ENCODE assay signal across 21 cellular contexts in the genomic region with DNA sequence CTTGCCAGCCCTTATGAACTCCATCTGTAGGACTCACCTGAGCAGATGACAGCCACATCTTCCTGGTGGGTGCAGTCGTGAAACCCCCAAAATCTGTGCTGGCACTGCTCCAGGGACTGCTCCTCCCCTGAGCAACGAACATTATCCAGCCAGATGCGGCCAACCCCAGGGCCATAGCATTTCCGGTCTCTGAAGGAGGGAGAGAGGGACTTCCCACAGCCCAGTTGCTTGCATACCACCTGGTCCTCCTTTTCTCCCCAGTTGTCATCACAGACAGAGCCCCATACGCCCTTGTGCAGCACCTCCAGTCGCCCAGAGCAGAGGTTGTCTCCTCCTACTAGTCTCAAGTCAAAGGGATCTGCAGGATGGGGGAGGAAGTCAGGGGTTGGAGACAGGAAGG. TPM values are rescaled to one million over a fixed set of nuclear protein-coding genes. Genes with fewer than 3 reads are reported as not detected.
A peak's percentile ranks its signal among the peaks of the same experiment; 100 is the strongest.
DNase-seq lines count a peak whose midpoint lies in the region; ATAC-seq, FAIRE-seq and TF ChIP-seq lines count a peak whose summit lies in the region.
"Had no signal": no experiment of that assay in that cellular context is flagged by ENCODE, and none has a peak within 500 bp of the region (broad histone marks: within the 10 kb centered on the region; RNA-seq: fewer than 3 reads in every experiment).

No MANE protein-coding gene starts in this region.

- no peak for FAIRE-seq in GM12878 (lab: Jason Lieb, UNC)

- no peak for TF ChIP-seq EP300 in GM12878 (IDR thresholded peaks at IDR 0.05; ENCODE audit: borderline replicate concordance in 1 of 2, control insufficient read depth in 1 of 2, low read depth in 2 of 2, low read length in 2 of 2)

- no peaks in the 10 kb centered on the region for H3K9me3 ChIP-seq in GM12878 (replicated peaks; ENCODE audit: control insufficient read depth, insufficient read depth, low read length)
- H3K9me3 ChIP-seq: BLaER1 treated with 17β-estradiol and CSF1 and Interleukin-3, amounts not matched to agents 10 nM and 100 nM; HAP-1 had no signal

- in situ Hi-C loops in GM12878 (cut with MboI), result no loop called here

- H4K20me1 ChIP-seq in GM12878 (ENCODE audit: control insufficient read depth, insufficient read depth), result no peaks in the 10 kb centered on the region
- H4K20me1 ChIP-seq: BLaER1 treated with 17β-estradiol and CSF1 and Interleukin-3, amounts not matched to agents 10 nM and 100 nM had no signal

- no peak overlapping the region for H3K27ac ChIP-seq in GM12878 (ENCODE audit: control insufficient read depth, insufficient read depth)
- H3K27ac ChIP-seq: BLaER1 treated with 17β-estradiol and CSF1 and Interleukin-3, amounts not matched to agents 10 nM and 100 nM; HL-60 had no signal

- H3K27ac Mint-ChIP-seq in IgD-negative memory B cell, result peak overlapping the region; percentile 47 to 83 (median 73)
- H3K27ac Mint-ChIP-seq: T-helper 2 cell treated with Interferon-gamma antibody and Interleukin-4, amounts not matched to agents 5 μg/mL and 100 μg/mL, for 36 hours had no signal

- no peaks in the 10 kb centered on the region for H3K9me3 Mint-ChIP-seq in IgD-negative memory B cell
- H3K9me3 Mint-ChIP-seq: T-helper 2 cell treated with Interferon-gamma antibody and Interleukin-4, amounts not matched to agents 5 μg/mL and 100 μg/mL, for 36 hours had no signal

- no peaks in the 10 kb centered on the region for H3K27me3 ChIP-seq in GM12878 (replicated peaks in 1 of 2; ENCODE audit: control insufficient read depth in 2 of 2, insufficient read depth in 2 of 2, low read length in 1 of 2)
- H3K27me3 ChIP-seq: BLaER1 treated with 17β-estradiol and CSF1 and Interleukin-3, amounts not matched to agents 10 nM and 100 nM had no signal

- peaks cover 32 to 47% (median 45%) of the 10 kb centered on the region in 3 donors for H3K4me1 Mint-ChIP-seq in IgD-negative memory B cell

- no peak overlapping the region for H3K9ac ChIP-seq in GM12878 (ENCODE audit: control insufficient read depth, insufficient read depth, low read length)
- H3K9ac ChIP-seq: BLaER1 treated with 17β-estradiol and CSF1 and Interleukin-3, amounts not matched to agents 10 nM and 100 nM had no signal

- TF ChIP-seq RAD21 in GM12878 (IDR thresholded peaks at IDR 0.05; ENCODE audit: insufficient read depth, low read depth, low read length), result no peak

- ATAC-seq in GM18502 (IDR thresholded peaks at IDR 0.05; ENCODE audit: poor library complexity, unreplicated experiment) (peak; percentile 54), GM12878 (peak; percentile 65), HG03196 (IDR thresholded peaks at IDR 0.05; ENCODE audit: unreplicated experiment) (no peak)
- ATAC-seq: Panc1 had no signal

- intact Hi-C loops in GM12878 (cut with micrococcal nuclease; ENCODE audit: unreplicated experiment), result no loop called here

- TF ChIP-seq POLR2A in GM12878 (IDR thresholded peaks at IDR 0.05; ENCODE audit: low read depth, low read length), result no peak

- no TSS peak for BruUV-seq in GM12878 (replicated peaks; lab: Mats Ljungman, UMichigan)

- peak overlapping the region; percentile 4 to 63 (median 24) for H3K4me3 Mint-ChIP-seq in IgD-negative memory B cell
- H3K4me3 Mint-ChIP-seq: T-helper 2 cell treated with Interferon-gamma antibody and Interleukin-4, amounts not matched to agents 5 μg/mL and 100 μg/mL, for 36 hours had no signal

- CTCF ChIA-PET in GM12878 (lab: Yijun Ruan, JAX), result no interaction called here

- no peak overlapping the region; the same call in 1 of the 2 replicates for H2AFZ ChIP-seq in GM12878 (ENCODE audit: control insufficient read depth, low read depth, low read length)

- no peak for TF ChIP-seq CTCF in GM12878 (IDR thresholded peaks at IDR 0.05 in 2 of 3, conservative IDR thresholded peaks at IDR 0.05 in 1 of 3; ENCODE audit: control insufficient read depth in 2 of 3, extremely low read depth in 1 of 3, insufficient read depth in 1 of 3, low read depth in 3 of 3, low read length in 3 of 3)

- H3K27me3 Mint-ChIP-seq in IgD-negative memory B cell, result peaks cover 2% of the 10 kb centered on the region

- peak overlapping the region; percentile 31 for H3K4me2 ChIP-seq in GM12878 (ENCODE audit: control insufficient read depth, insufficient read depth)
- H3K4me2 ChIP-seq: BLaER1 treated with 17β-estradiol and CSF1 and Interleukin-3, amounts not matched to agents 10 nM and 100 nM had no signal

- WGBS in GM12878 (ENCODE audit: insufficient coverage, insufficient replicate concordance, low lambda C conversion rate, missing lambda C conversion rate), result 4% methylated on average over 6 of the region's 6 CpGs

- H3K79me2 ChIP-seq in GM12878 (ENCODE audit: control insufficient read depth, insufficient read depth, low read length), result no peaks in the 10 kb centered on the region

- no peak for DNase-seq in GM12878 (ENCODE audit: low read depth, low spot score)
- DNase-seq in HuH-7.5 (ENCODE audit: low spot score), result no peak
- no peak for DNase-seq in NCI-H345 treated with DMSO at 0.1 percent for 48 hours (lab: John Stamatoyannopoulos, UW; ENCODE audit: unreplicated experiment)
- DNase-seq in amniotic stem cell (lab: John Stamatoyannopoulos, UW), result no peak
- DNase-seq: KG1, NCI-H1092 treated with DMSO at 0.1 percent for 48 hours, NCI-H1694, NCI-H446 treated with DMSO at 0.1 percent for 48 hours, NCI-H748 treated with DMSO at 0.1 percent for 48 hours, Right ventricle myocardium superior had no signal

- peaks cover 2% of the 10 kb centered on the region for H3K36me3 Mint-ChIP-seq in IgD-negative memory B cell

- no peak overlapping the region for H3K4me3 ChIP-seq in GM12878
- H3K4me3 ChIP-seq: BLaER1 treated with 17β-estradiol and CSF1 and Interleukin-3, amounts not matched to agents 10 nM and 100 nM; HAP-1 had no signal

- POLR2A ChIA-PET in GM12878 (lab: Charles Lee), result no interaction called here

- RAD21 ChIA-PET in GM12878 (lab: Charles Lee; ENCODE audit: unreplicated experiment), result no interaction called here

- SMC1A ChIA-PET in GM12878 (lab: Charles Lee; ENCODE audit: uncharacterized antibody, unreplicated experiment), result interaction anchor here (0.7 to 1.0 kb wide), 2 partner anchors 24 to 174 kb away, joined by 3 read pairs; no protein-coding TSS in a partner anchor

- no peaks in the 10 kb centered on the region for H3K36me3 ChIP-seq in GM12878 (ENCODE audit: control insufficient read depth in 2 of 2, insufficient read depth in 2 of 2, low read length in 1 of 2)
- H3K36me3 ChIP-seq: BLaER1 treated with 17β-estradiol and CSF1 and Interleukin-3, amounts not matched to agents 10 nM and 100 nM; HAP-1 had no signal

- peaks cover 42% of the 10 kb centered on the region for H3K4me1 ChIP-seq in GM12878 (ENCODE audit: control insufficient read depth, insufficient read depth, low read length)
- H3K4me1 ChIP-seq: BLaER1 treated with 17β-estradiol and CSF1 and Interleukin-3, amounts not matched to agents 10 nM and 100 nM; HAP-1 had no signal

RNA-seq across cellular contexts. Expression of gene CD5L, which starts 8.5 kb away (rescaled TPM):
- not detected for polyA plus RNA-seq in IgD-negative memory B cell
- total RNA-seq in GM12878 (2013; cell fraction: nucleolus; rRNA removed), result 0.93 and 0.94 TPM in 2 replicates
- total RNA-seq in GM12878 (2014; rRNA removed), result 0.27 and 0.28 TPM in 2 replicates
- total RNA-seq in GM12878 (2014; rRNA removed; fragmentation: Illumina TruSeq; extraction: Trizol), result 0.45 and 0.46 TPM in 2 replicates
- total RNA-seq in GM12878 (2021), result 0.10 and 0.43 TPM in 2 replicates
- polyA plus RNA-seq in GM12878 (2011; ENCODE audit: low read depth), result not detected
- polyA plus RNA-seq in GM12878 (2011; rRNA removed), result 0.14 and 0.20 TPM in 2 replicates
- 0.17 and 0.19 TPM in 2 replicates for polyA plus RNA-seq in GM12878 (2011; cell fraction: cytosol; rRNA removed)
- 0.25 and 0.26 TPM in 2 replicates for polyA plus RNA-seq in GM12878 (2011; cell fraction: nucleus; rRNA removed)
- not detected in 2 replicates for polyA plus RNA-seq in GM12878 (2012)
- polyA plus RNA-seq in GM12878 (2014; fragmentation: Illumina TruSeq; extraction: Trizol), result 0.15 and 0.40 TPM in 2 replicates
- under 1 TPM; 0.53 to 0.57 TPM for polyA plus RNA-seq in GM12878 (2014; fragmentation: Nextera tagmentation; extraction: Ambion mirVana)
- 0.20 and 0.44 TPM in 2 replicates for polyA plus RNA-seq in GM12878 (2014; rRNA removed)
- under 1 TPM; 0.16 to 0.33 TPM for polyA plus RNA-seq in GM12878 (2016; fragmentation: Nextera tagmentation; extraction: Ambion mirVana)
- polyA minus RNA-seq in GM12878 (2011; rRNA and poly(A)+ RNA removed), result 1.3 and 1.4 TPM in 2 replicates
- polyA minus RNA-seq in GM12878 (2011; cell fraction: cytosol; rRNA and poly(A)+ RNA removed), result not detected in 2 replicates
- polyA minus RNA-seq in GM12878 (2011; cell fraction: nucleus; rRNA and poly(A)+ RNA removed), result 1.8 and 1.9 TPM in 2 replicates
- total RNA-seq: Daoy had no signal
- polyA plus RNA-seq: AG04450 had no signal

RNA-seq across cellular contexts. Expression of gene FCRL1, which starts 13.2 kb away (rescaled TPM):
- polyA plus RNA-seq in IgD-negative memory B cell (141 TPM), GM12878 (2011; rRNA removed) (2.2 and 2.3 TPM in 2 replicates), GM12878 (2014; fragmentation: Illumina TruSeq; extraction: Trizol) (1.2 and 1.5 TPM in 2 replicates), GM12878 (2014; fragmentation: Nextera tagmentation; extraction: Ambion mirVana) (under 1 TPM; 0.23 to 0.68 TPM), GM12878 (2014; rRNA removed) (1.5 and 2.4 TPM in 2 replicates), GM12878 (2016; fragmentation: Nextera tagmentation; extraction: Ambion mirVana) (not detected)
- total RNA-seq in GM12878 (2013; cell fraction: nucleolus; rRNA removed), result 1.6 and 2.0 TPM in 2 replicates
- total RNA-seq in GM12878 (2014; rRNA removed) (0.76 and 0.85 TPM in 2 replicates), GM12878 (2014; rRNA removed; fragmentation: Illumina TruSeq; extraction: Trizol) (0.81 and 1.2 TPM in 2 replicates), GM12878 (2021) (0.85 and 0.90 TPM in 2 replicates)
- 0.28 TPM for polyA plus RNA-seq in GM12878 (2011; ENCODE audit: low read depth)
- polyA plus RNA-seq in GM12878 (2011; cell fraction: cytosol; rRNA removed), result 0.70 and 1.2 TPM in 2 replicates
- polyA plus RNA-seq in GM12878 (2011; cell fraction: nucleus; rRNA removed), result 4.4 and 5.0 TPM in 2 replicates
- polyA plus RNA-seq in GM12878 (2012), result 0.07 and 0.42 TPM in 2 replicates
- polyA minus RNA-seq in GM12878 (2011; rRNA and poly(A)+ RNA removed), result 0.98 and 2.9 TPM in 2 replicates
- polyA minus RNA-seq in GM12878 (2011; cell fraction: cytosol; rRNA and poly(A)+ RNA removed), result not detected in 2 replicates
- 2.3 and 4.3 TPM in 2 replicates for polyA minus RNA-seq in GM12878 (2011; cell fraction: nucleus; rRNA and poly(A)+ RNA removed)
- total RNA-seq: Daoy, M059J, Right ventricle myocardium superior had no signal
- polyA plus RNA-seq: AG04450 had no signal

RNA-seq across cellular contexts. Expression of gene FCRL2, which starts 56.2 kb away (rescaled TPM):
- polyA plus RNA-seq in IgD-negative memory B cell (52.3 TPM), GM12878 (2011; rRNA removed) (7.3 and 8.1 TPM in 2 replicates), GM12878 (2014; fragmentation: Illumina TruSeq; extraction: Trizol) (0.48 and 0.59 TPM in 2 replicates), GM12878 (2014; fragmentation: Nextera tagmentation; extraction: Ambion mirVana) (under 1 TPM; 0.64 to 0.89 TPM), GM12878 (2014; rRNA removed) (0.63 and 0.86 TPM in 2 replicates), GM12878 (2016; fragmentation: Nextera tagmentation; extraction: Ambion mirVana) (under 1 TPM; 0.07 to 0.23 TPM)
- 2.9 and 3.2 TPM in 2 replicates for total RNA-seq in GM12878 (2013; cell fraction: nucleolus; rRNA removed)
- total RNA-seq in GM12878 (2014; rRNA removed) (0.22 and 0.51 TPM in 2 replicates), GM12878 (2014; rRNA removed; fragmentation: Illumina TruSeq; extraction: Trizol) (0.46 and 0.67 TPM in 2 replicates), GM12878 (2021) (0.21 and 0.36 TPM in 2 replicates)
- 0.22 TPM for polyA plus RNA-seq in GM12878 (2011; ENCODE audit: low read depth)
- 2.3 and 3.0 TPM in 2 replicates for polyA plus RNA-seq in GM12878 (2011; cell fraction: cytosol; rRNA removed)
- 6.7 and 8.7 TPM in 2 replicates for polyA plus RNA-seq in GM12878 (2011; cell fraction: nucleus; rRNA removed)
- 0.14 and 0.31 TPM in 2 replicates for polyA plus RNA-seq in GM12878 (2012)
- 2.0 and 3.9 TPM in 2 replicates for polyA minus RNA-seq in GM12878 (2011; rRNA and poly(A)+ RNA removed)
- polyA minus RNA-seq in GM12878 (2011; cell fraction: cytosol; rRNA and poly(A)+ RNA removed), result 1.6 and 2.3 TPM in 2 replicates
- polyA minus RNA-seq in GM12878 (2011; cell fraction: nucleus; rRNA and poly(A)+ RNA removed), result 2.8 and 6.0 TPM in 2 replicates
- total RNA-seq: Daoy, M059J, Right ventricle myocardium superior had no signal
- polyA plus RNA-seq: AG04450 had no signal

Comparison
In these comparisons a context has a peak if more than half of its experiments do, and no peak if none do; other contexts are left out.
1. RNA of gene FCRL1, which starts 13.2 kb away (polyA plus RNA-seq): 141 TPM in IgD-negative memory B cell (single experiment); 0.07 to 5.0 TPM in GM12878; every median in the first group is over 10 times any median in the second.